In genomic region chr4:128757712-128758111, GRCh38 we compare ENCODE assay signal across 13 cellular contexts. TPM values are rescaled to one million over a fixed set of nuclear protein-coding genes. Genes with fewer than 3 reads are reported as not detected.
DNase-seq lines count a peak whose midpoint lies in the region; ATAC-seq lines count a peak whose summit lies in the region.
"Had no signal": no experiment of that assay in that cellular context is flagged by ENCODE, and none has a peak within 500 bp of the region (broad histone marks: within the 10 kb centered on the region; RNA-seq: fewer than 3 reads in every experiment).

No MANE protein-coding gene starts in this region.

- ATAC-seq in HG02938 (IDR thresholded peaks at IDR 0.05; ENCODE audit: unreplicated experiment): no peak
- ATAC-seq: stimulated activated naive B cell treated with anti-CD40 and anti-IgM and Interleukin-4, amounts not matched to agents 10 μg/mL and 1 μg/mL and 100 μg/mL, for 72 hours had no signal

- DNase-seq in AG08396 (ENCODE audit: low spot score) (peak; percentile 6), M059J (ENCODE audit: low read depth) (peak; percentile 33), cerebellar cortex (ENCODE audit: low spot score) (peak; percentile 51), medulla oblongata (ENCODE audit: extremely low spot score) (peak; percentile 67), GF-D8 (lab: John Stamatoyannopoulos, UW) (no peak), AML-193 (lab: John Stamatoyannopoulos, UW) (no peak), RKO (ENCODE audit: low spot score) (no peak)
- DNase-seq: activated CD4-positive, alpha-beta T cell treated with anti-CD3 and anti-CD28 coated beads, Interleukin-2, amount 50 U/mL, for 1 hour; activated naive CD8-positive, alpha-beta T cell treated with anti-CD3 and anti-CD28 coated beads, Interleukin-2, amount 10 ng/mL, durations not matched to agents 7 days and 5 days; MV-4-11; SHP77 treated with DMSO at 0.1 percent for 48 hours; stimulated activated naive B cell treated with anti-CD40 and anti-IgM and Interleukin-4, amounts not matched to agents 10 μg/mL and 1 μg/mL and 100 μg/mL, for 72 hours had no signal

RNA-seq across cellular contexts. Expression of gene JADE1, which starts 51.8 kb away (rescaled TPM):
- 9.1 and 10.6 TPM in 2 replicates for total RNA-seq in M059J (2014; rRNA removed; shearing (Covaris generic))

Comparison
In these comparisons a context has a peak if more than half of its experiments do, and no peak if none do; other contexts are left out.
1. DNase-seq: peak in AG08396 (single experiment), M059J (single experiment), cerebellar cortex (single experiment) and medulla oblongata (single experiment); none in GF-D8 (single experiment), AML-193 (0 of 2) and RKO (single experiment).